9 cellular contexts compared by ENCODE assay signal in the genomic region with DNA sequence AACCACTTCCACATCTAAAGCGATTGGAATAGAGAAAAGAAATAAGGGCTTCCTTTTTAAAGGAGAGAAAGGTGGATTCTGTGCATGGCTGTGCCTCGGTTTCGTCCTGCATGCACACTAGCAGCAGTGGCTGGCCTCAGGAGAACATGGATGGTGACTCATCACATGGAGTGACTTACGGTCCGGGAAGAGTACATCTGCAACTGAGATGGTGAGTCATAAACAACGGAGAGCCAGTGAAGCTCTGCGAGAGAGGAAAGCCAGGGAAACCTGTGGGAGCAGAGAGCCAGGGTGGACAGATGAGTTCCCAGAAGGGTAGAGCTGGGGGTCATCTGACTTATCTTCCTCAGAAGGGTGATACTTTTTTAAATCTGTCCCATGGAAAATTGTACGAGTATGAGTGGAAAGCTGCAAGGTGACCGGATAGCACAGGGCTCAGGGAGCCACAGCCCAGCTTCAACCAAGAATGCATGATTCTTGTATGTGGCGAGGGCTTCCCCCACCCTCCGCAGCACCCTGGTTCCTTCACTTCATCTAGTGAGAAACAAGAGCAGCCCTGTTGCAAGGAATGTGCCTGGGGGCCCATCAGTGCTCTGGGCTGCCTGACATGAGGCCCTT.
DNase-seq lines count a peak whose midpoint lies in the region; TF ChIP-seq lines count a peak whose summit lies in the region.
"Had no signal": no experiment of that assay in that cellular context is flagged by ENCODE, and none has a peak within 500 bp of the region (broad histone marks: within the 10 kb centered on the region; RNA-seq: fewer than 3 reads in every experiment).

No MANE protein-coding gene starts in this region.

- intact Hi-C loops in activated CD4-positive, alpha-beta memory T cell treated with anti-CD3 and anti-CD28 coated beads for 36 hours (cut with micrococcal nuclease), result no loop called here

- no peaks in the 10 kb centered on the region for H3K36me3 Mint-ChIP-seq in activated CD4-positive, alpha-beta memory T cell treated with anti-CD3 and anti-CD28 coated beads for 36 hours

- no peak overlapping the region for H3K9ac ChIP-seq in MM.1S (ENCODE audit: low read length)

- H3K4me1 ChIP-seq in MM.1S (ENCODE audit: low read length), result no peaks in the 10 kb centered on the region
- H3K4me1 ChIP-seq: upper lobe of left lung had no signal

- CTCF ChIA-PET in activated CD4-positive, alpha-beta memory T cell treated with anti-CD3 and anti-CD28 coated beads for 36 hours (lab: Charles Lee), result no interaction called here

- H3K4me1 Mint-ChIP-seq in activated CD4-positive, alpha-beta memory T cell treated with anti-CD3 and anti-CD28 coated beads for 36 hours (ENCODE audit: low read depth), result no peaks in the 10 kb centered on the region

- POLR2A ChIA-PET in activated CD4-positive, alpha-beta memory T cell treated with anti-CD3 and anti-CD28 coated beads for 36 hours (lab: Charles Lee), result no interaction called here

- TF ChIP-seq CTCF in foreskin fibroblast (IDR thresholded peaks at IDR 0.05; ENCODE audit: low read depth, low read length), result no peak
- no peak for TF ChIP-seq CTCF in retinal pigment epithelial cell (conservative IDR thresholded peaks at IDR 0.05; ENCODE audit: low read depth, low read length)
- TF ChIP-seq CTCF in MM.1S (IDR thresholded peaks at IDR 0.05; ENCODE audit: low read length), result no peak

- no peaks in the 10 kb centered on the region for H3K36me3 ChIP-seq in MM.1S (replicated peaks; ENCODE audit: insufficient read depth, low read length)
- H3K36me3 ChIP-seq: upper lobe of left lung had no signal

- H3K4me3 ChIP-seq in foreskin fibroblast (ENCODE audit: low read depth in 1 of 2, low read length in 2 of 2) (no peak overlapping the region), retinal pigment epithelial cell (ENCODE audit: low read length) (no peak overlapping the region), MM.1S (ENCODE audit: low read length) (no peak overlapping the region)
- H3K4me3 ChIP-seq: upper lobe of left lung had no signal

- no peaks in the 10 kb centered on the region for H4K20me1 ChIP-seq in MM.1S (ENCODE audit: insufficient read depth, low read length)

- H3K27me3 ChIP-seq in MM.1S (replicated peaks; ENCODE audit: insufficient read depth, low read length), result no peaks in the 10 kb centered on the region
- H3K27me3 ChIP-seq: upper lobe of left lung had no signal

- H3K9me2 ChIP-seq in MM.1S (replicated peaks; ENCODE audit: insufficient read depth, low read length), result no peaks in the 10 kb centered on the region

- DNase-seq in DMS53 (lab: John Stamatoyannopoulos, UW), result peak; percentile 98
- DNase-seq in SHP77 treated with DMSO at 0.1 percent for 48 hours (lab: John Stamatoyannopoulos, UW), result peak; percentile 10
- peak; percentile 95 to 96 for DNase-seq in foreskin fibroblast
- peak; percentile 85 for DNase-seq in retinal pigment epithelial cell (ENCODE audit: low read depth)
- DNase-seq in activated CD4-positive, alpha-beta memory T cell treated with anti-CD3 and anti-CD28 coated beads for 36 hours, result no peak
- DNase-seq in MM.1S, result no peak
- no peak for DNase-seq in activated naive CD4-positive, alpha-beta T cell treated with anti-CD3 and anti-CD28 coated beads, Interleukin-2, amount 50 U/mL, for 16 hours
- no peak for DNase-seq in NCI-H748 (lab: John Stamatoyannopoulos, UW; ENCODE audit: unreplicated experiment)
- DNase-seq: upper lobe of left lung had no signal

- H3K27me3 Mint-ChIP-seq in activated CD4-positive, alpha-beta memory T cell treated with anti-CD3 and anti-CD28 coated beads for 36 hours, result no peaks in the 10 kb centered on the region

- H3K9me3 ChIP-seq in MM.1S (replicated peaks; ENCODE audit: insufficient read depth, low read length), result no peaks in the 10 kb centered on the region
- H3K9me3 ChIP-seq: upper lobe of left lung had no signal

- H3K4me2 ChIP-seq in MM.1S (ENCODE audit: low read depth, low read length), result no peak overlapping the region

- H2AFZ ChIP-seq in MM.1S (ENCODE audit: low read length), result no peak overlapping the region

- H3K79me2 ChIP-seq in MM.1S (ENCODE audit: low read length), result no peaks in the 10 kb centered on the region

- no peak overlapping the region for H3K27ac ChIP-seq in MM.1S (ENCODE audit: low read length)
- H3K27ac ChIP-seq: upper lobe of left lung had no signal

- no peaks in the 10 kb centered on the region for H3K9me3 Mint-ChIP-seq in activated CD4-positive, alpha-beta memory T cell treated with anti-CD3 and anti-CD28 coated beads for 36 hours

- no peaks in the 10 kb centered on the region for H3F3A ChIP-seq in MM.1S (ENCODE audit: insufficient read depth, low read length)

- H3K4me3 Mint-ChIP-seq in activated CD4-positive, alpha-beta memory T cell treated with anti-CD3 and anti-CD28 coated beads for 36 hours, result no peak overlapping the region

- H3K27ac Mint-ChIP-seq in activated CD4-positive, alpha-beta memory T cell treated with anti-CD3 and anti-CD28 coated beads for 36 hours, result no peak overlapping the region

Comparison
In these comparisons a context has a peak if more than half of its experiments do, and no peak if none do; other contexts are left out.
1. DNase-seq: peak in DMS53 (single experiment), SHP77 treated with DMSO at 0.1 percent for 48 hours (single experiment), foreskin fibroblast (2 of 2) and retinal pigment epithelial cell (single experiment); none in activated CD4-positive, alpha-beta memory T cell treated with anti-CD3 and anti-CD28 coated beads for 36 hours (single experiment), MM.1S (single experiment), activated naive CD4-positive, alpha-beta T cell treated with anti-CD3 and anti-CD28 coated beads, Interleukin-2, amount 50 U/mL, for 16 hours (single experiment) and NCI-H748 (single experiment).